ENCODE assay signal across 9 cellular contexts in the genomic region with DNA sequence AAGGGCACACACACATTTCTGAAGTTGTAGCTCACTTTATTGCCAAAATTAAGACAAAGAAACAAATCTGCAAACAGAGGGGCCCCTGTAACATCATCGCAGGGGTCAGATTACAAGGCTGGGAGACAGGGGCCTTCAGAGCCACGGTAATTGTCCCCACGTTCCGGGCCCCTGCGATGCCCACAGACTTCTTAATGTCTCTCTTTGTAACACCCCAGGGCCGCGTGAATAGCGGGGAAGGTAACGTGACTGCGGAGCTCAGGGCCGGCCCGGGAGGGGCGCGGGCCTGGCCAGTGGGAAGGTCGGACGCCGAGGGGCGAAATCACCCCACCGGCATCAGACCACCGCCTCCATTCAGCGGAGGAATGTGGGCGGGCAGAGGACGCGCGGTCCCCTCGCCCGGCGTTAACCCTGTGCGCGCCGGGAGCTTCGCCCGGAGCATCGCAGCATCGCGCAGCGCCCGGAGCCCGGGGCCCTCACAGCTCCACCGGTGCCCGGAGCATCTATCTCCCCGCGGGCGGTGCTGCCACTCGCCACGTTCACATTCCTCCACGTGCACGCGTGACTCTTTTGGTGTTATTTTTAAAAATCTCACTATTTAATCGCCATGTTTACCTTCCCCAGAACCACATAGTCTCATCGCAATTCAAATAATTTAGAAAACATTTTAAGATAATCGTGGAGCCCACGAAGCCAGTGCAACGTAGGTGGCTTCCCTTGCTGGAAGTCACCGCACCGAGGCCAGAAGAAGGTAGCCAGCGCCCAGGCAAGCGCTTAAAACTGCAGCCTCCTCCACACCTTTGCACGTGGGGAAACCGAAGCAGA. TPM values are rescaled to one million over a fixed set of nuclear protein-coding genes. Genes with fewer than 3 reads are reported as not detected.
DNase-seq lines count a peak whose midpoint lies in the region; ATAC-seq, FAIRE-seq and TF ChIP-seq lines count a peak whose summit lies in the region.
"Had no signal": no experiment of that assay in that cellular context is flagged by ENCODE, and none has a peak within 500 bp of the region (broad histone marks: within the 10 kb centered on the region; RNA-seq: fewer than 3 reads in every experiment).

No MANE protein-coding gene starts in this region.

- intact Hi-C loops in lower leg skin (cut with DNase I; ENCODE audit: low total_unique reads): no loop called here

- FAIRE-seq in A549 (lab: Jason Lieb, UNC): no peak
- FAIRE-seq: colon had no signal

- peak; percentile 37 to 57 for DNase-seq in A549 (ENCODE audit: low read depth in 1 of 2, low spot score in 1 of 2)
- DNase-seq in WTC11 (ENCODE audit: low spot score): peak; percentile 92
- DNase-seq in lower leg skin (ENCODE audit: low spot score in 2 of 2): peak in 1 of 2 donors; percentile 88
- peak; percentile 42 for DNase-seq in stimulated activated CD8-positive, alpha-beta memory T cell treated with anti-CD3 and anti-CD28 coated beads, Interleukin-4, amount 100 ng/mL, for 48 hours

- H3K4me3 Mint-ChIP-seq in WTC11: peak overlapping the region; percentile 66

- no peaks in the 10 kb centered on the region for H3K27me3 Mint-ChIP-seq in WTC11 (ENCODE audit: low read depth)

- H3K4me1 ChIP-seq in A549 (peaks cover 17% of the 10 kb centered on the region), duodenal mucosa (ENCODE audit: control insufficient read depth in 1 of 2, insufficient read depth in 2 of 2, low read length in 2 of 2) (peaks cover 18 to 19% of the 10 kb centered on the region in 2 donors)

- TF ChIP-seq CTCF in A549 (IDR thresholded peaks at IDR 0.05) (no peak), WTC11 (IDR thresholded peaks at IDR 0.05) (no peak), lower leg skin (IDR thresholded peaks at IDR 0.05) (no peak)

- H3K36me3 ChIP-seq in duodenal mucosa (ENCODE audit: control insufficient read depth in 1 of 2, insufficient read depth in 2 of 2, low read length in 2 of 2): no peaks in the 10 kb centered on the region

- H3K27me3 ChIP-seq in duodenal mucosa (ENCODE audit: control insufficient read depth in 1 of 2, insufficient read depth in 2 of 2, low read length in 2 of 2): peaks cover 14 to 15% of the 10 kb centered on the region in 2 donors

- peak overlapping the region; percentile 99 for H3K27ac Mint-ChIP-seq in WTC11

- H3K9me3 ChIP-seq in A549 (no peaks in the 10 kb centered on the region), duodenal mucosa (ENCODE audit: control insufficient read depth in 1 of 2, low read length in 2 of 2) (no peaks in the 10 kb centered on the region)

- peak overlapping the region; percentile 50 for H3K4me3 ChIP-seq in A549
- peak overlapping the region; percentile 76 for H3K4me3 ChIP-seq in duodenal mucosa (ENCODE audit: low read depth in 1 of 2, low read length in 2 of 2)
- peak overlapping the region; percentile 15 for H3K4me3 ChIP-seq in lower leg skin (ENCODE audit: low read depth, poor library complexity, severe bottlenecking)

- peak overlapping the region; percentile 55 to 78; a peak in 5 of 6 replicates for H3K27ac ChIP-seq in A549
- H3K27ac ChIP-seq in duodenal mucosa (ENCODE audit: low read depth, low read length): no peak overlapping the region

- peak; percentile 77 to 87 for ATAC-seq in A549
- ATAC-seq in GM21723 (IDR thresholded peaks at IDR 0.05; ENCODE audit: unreplicated experiment): peak; percentile 49
- ATAC-seq in WTC11: peak; percentile 92
- no peak for ATAC-seq in GM19395 (IDR thresholded peaks at IDR 0.05; ENCODE audit: unreplicated experiment)
- no peak for ATAC-seq in HG03460 (IDR thresholded peaks at IDR 0.05; ENCODE audit: unreplicated experiment)

- H3K4me1 Mint-ChIP-seq in WTC11: peaks cover 61% of the 10 kb centered on the region

- no peaks in the 10 kb centered on the region for H3K9me3 Mint-ChIP-seq in WTC11

- WGBS in A549 (ENCODE audit: missing lambda C conversion rate): 6% methylated on average over 53 of the region's 60 CpGs
- WGBS in lower leg skin, 2 donors: 1% methylated on average over 51 to 60 of the region's 60 CpGs

- TF ChIP-seq POLR2A in A549 (IDR thresholded peaks at IDR 0.05; ENCODE audit: low read length) (no peak), lower leg skin (IDR thresholded peaks at IDR 0.05) (no peak)

- TF ChIP-seq EP300 in A549 (IDR thresholded peaks at IDR 0.05): no peak

- TF ChIP-seq RAD21 in A549 (conservative IDR thresholded peaks at IDR 0.05 in 1 of 2, IDR thresholded peaks at IDR 0.05 in 1 of 2): no peak

- CTCF ChIA-PET in A549 (lab: Yijun Ruan, JAX): interaction anchor here (0.6 to 1.1 kb wide), 4 partner anchors 11 to 1119 kb away, joined by 3 to 4 read pairs (median 3); no protein-coding TSS in a partner anchor
- CTCF ChIA-PET in WTC11 (lab: Charles Lee): interaction anchor here (0.6 to 2.5 kb wide), 5 partner anchors 16 to 41 kb away, joined by 3 to 12 read pairs (median 5); no protein-coding TSS in a partner anchor

- peak overlapping the region; percentile 35 to 38 for H3K9ac ChIP-seq in duodenal mucosa (ENCODE audit: low read depth in 1 of 2, low read length in 2 of 2)

- POLR2A ChIA-PET in A549 (lab: Yijun Ruan, JAX) (interaction anchor here (0.8 to 1.2 kb wide), 3 partner anchors 21 to 90 kb away, joined by 3 to 4 read pairs (median 3); no protein-coding TSS in a partner anchor), WTC11 (lab: Charles Lee) (interaction anchor here (1.0 to 1.9 kb wide), 8 partner anchors 14 to 91 kb away, joined by 3 to 18 read pairs (median 5); partner anchors contain the start of genes BTAF1, FGFBP3 and TNKS2)

- H3K36me3 Mint-ChIP-seq in WTC11: no peaks in the 10 kb centered on the region

- peak overlapping the region; percentile 94 for H3K4me2 ChIP-seq in A549

TF ChIP-seq in A549, 52 proteins besides CTCF, POLR2A, EP300 and RAD21 (continues in another document):
- 0 out of 2 replicates have a peak, but pooled peaks have one; percentile 30 for TF ChIP-seq FOXS1 (CRISPR knock-in tag; IDR thresholded peaks at IDR 0.05)
- no peak for TF ChIP-seq RNF2 (IDR thresholded peaks at IDR 0.05; ENCODE audit: borderline replicate concordance, low read depth)
- peak; percentile 31; the same call in 1 of the 2 replicates for TF ChIP-seq USF2 (IDR thresholded peaks at IDR 0.05)
- TF ChIP-seq, protein P1, sequence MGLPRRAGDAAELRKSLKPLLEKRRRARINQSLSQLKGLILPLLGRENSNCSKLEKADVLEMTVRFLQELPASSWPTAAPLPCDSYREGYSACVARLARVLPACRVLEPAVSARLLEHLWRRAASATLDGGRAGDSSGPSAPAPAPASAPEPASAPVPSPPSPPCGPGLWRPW (IDR thresholded peaks at IDR 0.05): no peak
- TF ChIP-seq, protein P2, sequence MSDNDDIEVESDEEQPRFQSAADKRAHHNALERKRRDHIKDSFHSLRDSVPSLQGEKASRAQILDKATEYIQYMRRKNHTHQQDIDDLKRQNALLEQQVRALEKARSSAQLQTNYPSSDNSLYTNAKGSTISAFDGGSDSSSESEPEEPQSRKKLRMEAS (IDR thresholded peaks at IDR 0.05): peak; percentile 82
- TF ChIP-seq PHF8 (IDR thresholded peaks at IDR 0.05; ENCODE audit: borderline replicate concordance, low read depth): no peak
- no peak for TF ChIP-seq ZC3H11A (IDR thresholded peaks at IDR 0.05)

TF ChIP-seq in WTC11, 78 proteins besides CTCF, POLR2A, EP300 and RAD21 (continues in another document):
- TF ChIP-seq ZNF281 (CRISPR knock-in tag; IDR thresholded peaks at IDR 0.05) (peak; percentile 70; the same call in 1 of the 2 replicates), PREB (CRISPR knock-in tag; IDR thresholded peaks at IDR 0.05; ENCODE audit: borderline replicate concordance) (no peak), ZNF671 (CRISPR knock-in tag; IDR thresholded peaks at IDR 0.05) (no peak)

RNA-seq across cellular contexts. Expression of gene FGFBP3, which starts 22.0 kb away (rescaled TPM):
- polyA plus RNA-seq in A549 (2011; rRNA removed) (0.70 and 0.71 TPM in 2 replicates), A549 (2017; fragmentation: RNase III; extraction: RNeasy Plus Mini Kit Qiagen cat#74134 plus additional on column Dnase treatment) (2.6 to 3.2 TPM (median 2.7 TPM) in 3 replicates)
- 1.4 and 1.7 TPM in 2 replicates for polyA plus RNA-seq in A549 (2012; cell fraction: cytosol; rRNA removed)
- polyA plus RNA-seq in A549 (2012; cell fraction: nucleus; rRNA removed): 1.4 and 2.1 TPM in 2 replicates
- 0.39 and 0.58 TPM in 2 replicates for polyA minus RNA-seq in A549 (2011; rRNA and poly(A)+ RNA removed)
- total RNA-seq in WTC11 (2021) (53.0 to 68.2 TPM (median 55.0 TPM) in 3 replicates), lower leg skin (1 to 10 TPM in 3 of 4 donors, under 1 TPM in 1; 0.69 to 1.6 (median 1.3) TPM)

RNA-seq across cellular contexts. Expression of gene BTAF1, which starts 36.3 kb away (rescaled TPM):
- polyA plus RNA-seq in A549 (2011; rRNA removed) (43.6 and 54.7 TPM in 2 replicates), A549 (2017; fragmentation: RNase III; extraction: RNeasy Plus Mini Kit Qiagen cat#74134 plus additional on column Dnase treatment) (16.7 to 17.1 TPM (median 17.1 TPM) in 3 replicates)
- polyA plus RNA-seq in A549 (2012; cell fraction: cytosol; rRNA removed): 5.0 and 5.5 TPM in 2 replicates
- polyA plus RNA-seq in A549 (2012; cell fraction: nucleus; rRNA removed): 18.0 and 23.6 TPM in 2 replicates
- 28.8 and 31.5 TPM in 2 replicates for polyA minus RNA-seq in A549 (2011; rRNA and poly(A)+ RNA removed)
- total RNA-seq in WTC11 (2021) (47.2 to 49.6 TPM (median 49.2 TPM) in 3 replicates), lower leg skin (10 to 100 TPM; 35.5 to 78.3 (median 43.1) TPM)

Comparison
In these comparisons a context has a peak if more than half of its experiments do, and no peak if none do; other contexts are left out.
1. ATAC-seq: peak in A549 (2 of 2), GM21723 (single experiment) and WTC11 (single experiment); none in GM19395 (single experiment) and HG03460 (single experiment).
2. H3K4me3 ChIP-seq: peak in every context shown above with its lines; median percentile 76 in duodenal mucosa; 50 in A549; 15 in lower leg skin.
3. RNA of gene FGFBP3, which starts 22.0 kb away (total RNA-seq): 53.0 to 68.2 TPM in WTC11; 0.69 to 1.6 TPM in lower leg skin; every median in the first group is over 10 times any median in the second.